In genomic region chr2:72112421-72112820, GRCh38 we compare ENCODE assay signal across 18 cellular contexts. TPM values are rescaled to one million over a fixed set of nuclear protein-coding genes. Genes with fewer than 3 reads are reported as not detected.
DNase-seq lines count a peak whose midpoint lies in the region; ATAC-seq, FAIRE-seq and TF ChIP-seq lines count a peak whose summit lies in the region.
"Had no signal": no experiment of that assay in that cellular context is flagged by ENCODE, and none has a peak within 500 bp of the region (broad histone marks: within the 10 kb centered on the region; RNA-seq: fewer than 3 reads in every experiment).

No MANE protein-coding gene starts in this region.

- TF ChIP-seq POLR2A in K562 (conservative IDR thresholded peaks at IDR 0.05): no peak
- TF ChIP-seq POLR2A in transverse colon (IDR thresholded peaks at IDR 0.05): no peak

- no peaks in the 10 kb centered on the region for H3K9me1 ChIP-seq in K562 (ENCODE audit: control insufficient read depth, insufficient read depth, low read length)

- H3K27me3 ChIP-seq in K562 (ENCODE audit: control insufficient read depth in 2 of 2, insufficient read depth in 2 of 2, low read length in 2 of 2) (peaks cover 0 to 14% of the 10 kb centered on the region in 2 experiments; a peak in 2 of 5 replicates), transverse colon (no peaks in the 10 kb centered on the region)
- H3K27me3 ChIP-seq: adrenal gland, BLaER1 had no signal

- POLR2A ChIA-PET in K562 (lab: Yijun Ruan, JAX): interaction anchor here (0.7 to 0.9 kb wide), 2 partner anchors 10 to 1114 kb away, joined by 3 to 4 read pairs; no protein-coding TSS in a partner anchor

- H3K4me3 Mint-ChIP-seq in natural killer cell: no peak overlapping the region

- H3K4me1 Mint-ChIP-seq in natural killer cell: no peaks in the 10 kb centered on the region

- H3K27me3 Mint-ChIP-seq in natural killer cell (ENCODE audit: low read depth in 2 of 2): no peaks in the 10 kb centered on the region

- no peak overlapping the region for H2AFZ ChIP-seq in K562 (ENCODE audit: low read depth, low read length)

- 13% methylated on average over 5 of the region's 5 CpGs for WGBS in K562 (ENCODE audit: insufficient coverage, low coverage, missing lambda C conversion rate)
- WGBS in transverse colon (ENCODE audit: low coverage in 1 of 2), 2 donors: 87 to 100% methylated on average over 2 to 5 of the region's 5 CpGs

- no peaks in the 10 kb centered on the region for H3K9me3 Mint-ChIP-seq in natural killer cell

- no TSS peak for BruUV-seq in K562 (replicated peaks; lab: Mats Ljungman, UMichigan)

- no peak overlapping the region for H3K27ac Mint-ChIP-seq in natural killer cell

- H3K36me3 Mint-ChIP-seq in natural killer cell: no peaks in the 10 kb centered on the region

- H3K4me1 ChIP-seq in K562 (replicated peaks in 1 of 2; ENCODE audit: control insufficient read depth in 2 of 2, insufficient read depth in 2 of 2, low read length in 2 of 2) (peaks cover 0 to 3% of the 10 kb centered on the region in 2 experiments; a peak in 2 of 5 replicates), transverse colon (no peaks in the 10 kb centered on the region)

- TF ChIP-seq CTCF in K562 (IDR thresholded peaks at IDR 0.05 in 2 of 3, conservative IDR thresholded peaks at IDR 0.05 in 1 of 3; ENCODE audit: insufficient read depth in 2 of 3, low read depth in 1 of 3, low read length in 3 of 3) (no peak), natural killer cell (IDR thresholded peaks at IDR 0.05) (no peak), transverse colon (IDR thresholded peaks at IDR 0.05) (no peak)

- H3K4me3 ChIP-seq in K562: no peak overlapping the region
- no peak overlapping the region for H3K4me3 ChIP-seq in transverse colon
- H3K4me3 ChIP-seq: adrenal gland, BLaER1, GM12878, tibial nerve had no signal

- peak; percentile 46 for FAIRE-seq in K562 (lab: Jason Lieb, UNC)
- FAIRE-seq: GM12878, islet of Langerhans had no signal

- ATAC-seq in K562 (peak; percentile 49; the same call in 2 of the 3 replicates), natural killer cell (no peak)
- ATAC-seq: GM12878 had no signal

- in situ Hi-C loops in K562 (cut with MboI): no loop called here
- in situ Hi-C loops in transverse colon (cut with MboI; ENCODE audit: low pct_ligation_motif_present in 1 of 4, low pct_unique_long_range_greater_than_20kb in 1 of 4, low sequenced_read_pairs in 3 of 4): no loop called here

- no peaks in the 10 kb centered on the region for H3K9me3 ChIP-seq in K562 (replicated peaks; ENCODE audit: control insufficient read depth, insufficient read depth, low read depth, low read length)
- no peaks in the 10 kb centered on the region for H3K9me3 ChIP-seq in transverse colon
- H3K9me3 ChIP-seq: adrenal gland, tibial nerve had no signal

- no peak for TF ChIP-seq RAD21 in K562 (CRISPR knock-in tag; conservative IDR thresholded peaks at IDR 0.05 in 1 of 2, IDR thresholded peaks at IDR 0.05 in 1 of 2)

- H3K27ac ChIP-seq in K562 (ENCODE audit: extremely low read depth, low read depth, low read length) (no peak overlapping the region), transverse colon (no peak overlapping the region)
- H3K27ac ChIP-seq: adrenal gland, BLaER1, tibial nerve, VCaP had no signal

- H4K20me1 ChIP-seq in K562 (replicated peaks; ENCODE audit: control insufficient read depth, insufficient read depth, low read length): no peaks in the 10 kb centered on the region
- H4K20me1 ChIP-seq: BLaER1 had no signal

- CTCF ChIA-PET in K562 (lab: Yijun Ruan, JAX; ENCODE audit: low intra/inter-chr PET ratio): no interaction called here

- TF ChIP-seq EP300 in K562 (IDR thresholded peaks at IDR 0.05; ENCODE audit: low read length): no peak
- no peak for TF ChIP-seq EP300 in transverse colon (IDR thresholded peaks at IDR 0.05; ENCODE audit: low read depth)

- H3K4me2 ChIP-seq in K562 (ENCODE audit: insufficient read depth, low read length): no peak overlapping the region
- H3K4me2 ChIP-seq: BLaER1 had no signal

- intact Hi-C loops in K562 (cut with micrococcal nuclease) (no loop called here), natural killer cell (cut with micrococcal nuclease) (no loop called here), transverse colon (cut with DNase I; ENCODE audit: low total_unique reads) (no loop called here)

- DNase-seq in AG08395 (ENCODE audit: low spot score) (peak; percentile 68), HS-5 (ENCODE audit: low read depth) (peak; percentile 20), K562 (ENCODE audit: extremely low read depth in 1 of 4, low spot score in 3 of 4) (peak in 1 of 4 experiments; percentile 14), iris pigment epithelial cell (ENCODE audit: low read depth) (peak; percentile 74), natural killer cell (no peak), transverse colon (no peak), RKO (ENCODE audit: low spot score) (no peak), NCI-H2081 treated with DMSO at 0.1 percent for 48 hours (lab: John Stamatoyannopoulos, UW) (no peak)
- DNase-seq: activated T-cell treated with anti-CD3 and anti-CD28 coated beads for 4 hours; DMS53; NCI-H2227 treated with DMSO at 0.1 percent for 48 hours; stimulated activated CD4-positive, alpha-beta T cell treated with anti-CD3 and anti-CD28 coated beads, Interleukin-1b, Interleukin-23, amount 100 ng/mL, for 48 hours had no signal

- H3K9ac ChIP-seq in K562 (ENCODE audit: insufficient read depth in 1 of 2, low read depth in 2 of 2, low read length in 2 of 2): no peak overlapping the region
- H3K9ac ChIP-seq: BLaER1 had no signal

- H3K79me2 ChIP-seq in K562 (ENCODE audit: control insufficient read depth, insufficient read depth, low read length): no peaks in the 10 kb centered on the region

- H3K36me3 ChIP-seq in K562 (ENCODE audit: control insufficient read depth, insufficient read depth, low read length) (no peaks in the 10 kb centered on the region), transverse colon (no peaks in the 10 kb centered on the region)
- H3K36me3 ChIP-seq: adrenal gland, BLaER1, tibial nerve had no signal

TF ChIP-seq in K562, 482 proteins besides CTCF, POLR2A, EP300 and RAD21 (continues in another document):
- TF ChIP-seq MAFG (tag; conservative IDR thresholded peaks at IDR 0.05) (peak; percentile 80), E2F3 (CRISPR knock-in tag; IDR thresholded peaks at IDR 0.05) (0 out of 2 replicates have a peak, but pooled peaks have one; percentile 18), ATF3 (IDR thresholded peaks at IDR 0.05) (peak; percentile 24; the same call in 1 of the 2 replicates), ATF3 (CRISPR knock-in tag; conservative IDR thresholded peaks at IDR 0.05) (no peak), GATAD2A (IDR thresholded peaks at IDR 0.05) (no peak)

RNA-seq across cellular contexts. Expression of gene CYP26B1, which starts 35.2 kb away (rescaled TPM):
- 0.09 TPM in 1 of 2 replicates, not detected in the other for total RNA-seq in K562 (2011; cell fraction: chromatin; rRNA removed; ENCODE audit: low replicate concordance)
- not detected in 2 replicates for total RNA-seq in K562 (2011; cell fraction: nucleolus; rRNA removed)
- total RNA-seq in K562 (2011; cell fraction: nucleoplasm; rRNA removed): not detected in 2 replicates
- total RNA-seq in K562 (2014; rRNA removed) (not detected in 2 replicates), K562 (2014; rRNA removed; fragmentation: Illumina TruSeq; extraction: Trizol) (not detected in 2 replicates), K562 (2015; rRNA removed; fragmentation: Illumina TruSeq; extraction: Trizol) (not detected in 2 replicates), K562 (2021) (0.13 and 0.36 TPM in 2 replicates), natural killer cell (not detected), transverse colon (1 to 10 TPM in 3 of 4 donors, not detected in 1; 1.5 to 5.2 (median 2.4) TPM)
- polyA plus RNA-seq in K562 (2011; rRNA removed) (0.01 TPM in 1 of 2 replicates, not detected in the other), K562 (2014; fragmentation: Illumina TruSeq; extraction: Trizol) (0.04 and 0.30 TPM in 2 replicates), K562 (2014; fragmentation: Nextera tagmentation; extraction: Ambion mirVana) (not detected), K562 (2014; rRNA removed) (not detected in 2 replicates)
- polyA plus RNA-seq in K562 (2011; cell fraction: cytosol; rRNA removed): 0.07 TPM in 1 of 2 replicates, not detected in the other
- 0.07 TPM in 1 of 2 replicates, not detected in the other for polyA plus RNA-seq in K562 (2011; cell fraction: nucleus; rRNA removed)
- 0.05 TPM in 1 of 2 replicates, not detected in the other for polyA plus RNA-seq in K562 (2012)
- 0.04 TPM in 1 of 2 replicates, not detected in the other for polyA minus RNA-seq in K562 (2011; rRNA and poly(A)+ RNA removed)
- not detected in 2 replicates for polyA minus RNA-seq in K562 (2011; cell fraction: cytosol; rRNA and poly(A)+ RNA removed)
- not detected in 2 replicates for polyA minus RNA-seq in K562 (2011; cell fraction: nucleus; rRNA and poly(A)+ RNA removed)
- total RNA-seq: GM12878 had no signal
- polyA plus RNA-seq: GM12878 had no signal

Comparison
In these comparisons a context has a peak if more than half of its experiments do, and no peak if none do; other contexts are left out.
1. DNase-seq: peak in AG08395 (single experiment), HS-5 (single experiment) and iris pigment epithelial cell (single experiment); none in natural killer cell (single experiment), transverse colon (single experiment), RKO (single experiment) and NCI-H2081 treated with DMSO at 0.1 percent for 48 hours (single experiment).